Comparison of ENCODE assay signal across 16 cellular contexts in genomic region chr11:131099746-131100145, GRCh38.
"Had no signal": no experiment of that assay in that cellular context is flagged by ENCODE, and none has a peak within 500 bp of the region (broad histone marks: within the 10 kb centered on the region; RNA-seq: fewer than 3 reads in every experiment).

No MANE protein-coding gene starts in this region.

- H3K27ac ChIP-seq: esophagus muscularis mucosa, sigmoid colon had no signal

- H3K27me3 ChIP-seq: sigmoid colon had no signal

- H3K36me3 ChIP-seq: esophagus muscularis mucosa, sigmoid colon had no signal

- DNase-seq: activated CD4-positive, alpha-beta memory T cell treated with anti-CD3 and anti-CD28 coated beads, Interleukin-2, amount 10 ng/mL, durations not matched to agents 7 days and 5 days; activated CD4-positive, alpha-beta T cell treated with anti-CD3 and anti-CD28 coated beads for 48 hours; activated CD4-positive, CD25-positive, alpha-beta regulatory T cell; activated naive CD4-positive, alpha-beta T cell treated with anti-CD3 and anti-CD28 coated beads, Interleukin-2, amount 50 U/mL, for 16 hours; activated T-cell treated with anti-CD3 and anti-CD28 coated beads, Interleukin-2, amount 50 U/mL, for 1 hour; aorta; effector CD8-positive, alpha-beta T cell; sigmoid colon; stimulated activated CD4-positive, alpha-beta T cell treated with anti-CD3 and anti-CD28 coated beads, Interleukin-1b, Interleukin-23, amount 100 ng/mL, for 48 hours; stimulated activated CD8-positive, alpha-beta memory T cell treated with anti-CD3 and anti-CD28 coated beads, Interleukin-4, amount 100 ng/mL, for 48 hours; stimulated activated naive CD4-positive, alpha-beta T cell; T-helper 1 cell; T1000 had no signal

- ATAC-seq: left lobe of liver, SK-N-SH treated with all-trans-retinoic acid at 6 μM for 48 hours had no signal

- H3K9me3 ChIP-seq: esophagus muscularis mucosa, sigmoid colon had no signal

- H3K4me3 ChIP-seq: esophagus muscularis mucosa, sigmoid colon had no signal

- H3K4me1 ChIP-seq: esophagus muscularis mucosa had no signal
